In the genomic region with DNA sequence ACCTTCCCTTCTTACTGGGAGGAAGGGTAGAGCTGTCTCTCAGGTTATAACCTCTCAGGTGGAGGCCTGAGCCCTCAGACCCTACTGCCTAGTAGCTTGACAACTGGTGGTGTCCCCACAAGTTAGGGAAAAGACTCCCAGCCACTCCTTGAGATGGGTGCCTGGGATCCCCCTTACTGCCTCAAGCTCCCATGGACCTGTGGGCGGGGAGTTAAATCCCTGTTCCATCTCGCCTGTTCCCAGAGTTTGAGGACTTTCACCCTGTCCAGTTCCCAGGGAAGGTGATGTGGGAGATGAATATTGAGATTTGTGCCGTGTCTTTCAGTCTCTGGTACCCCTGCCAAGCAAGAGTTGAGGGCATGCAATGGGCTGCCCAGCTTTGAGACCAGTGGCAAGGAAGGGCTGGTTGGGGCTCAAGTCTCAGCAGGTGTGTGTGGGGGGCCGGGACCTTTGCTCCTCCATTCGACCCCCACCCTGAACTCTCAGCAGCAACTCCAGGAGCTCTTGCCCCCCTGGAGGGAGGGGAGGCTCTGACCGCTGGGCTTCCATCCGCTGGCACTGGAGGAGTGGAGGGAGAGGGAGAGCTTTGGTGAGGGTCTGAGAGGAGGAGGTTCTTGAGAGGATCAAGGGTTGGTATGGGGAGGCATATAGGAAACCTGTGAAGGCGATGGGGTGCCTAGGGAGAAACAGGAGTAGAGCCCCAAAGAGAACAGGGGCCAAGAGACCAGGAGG, we compare ENCODE assay signal across 8 cellular contexts. TPM values are rescaled to one million over a fixed set of nuclear protein-coding genes. Genes with fewer than 3 reads are reported as not detected.
DNase-seq lines count a peak whose midpoint lies in the region; ATAC-seq, FAIRE-seq and TF ChIP-seq lines count a peak whose summit lies in the region.

No MANE protein-coding gene starts in this region.

- H3K9ac ChIP-seq in endothelial cell of umbilical vein (replicated peaks; ENCODE audit: extremely low read depth, insufficient read depth, low read length) (no peak overlapping the region), parathyroid adenoma (no peak overlapping the region)

- H3K79me2 ChIP-seq in endothelial cell of umbilical vein (ENCODE audit: control insufficient read depth, insufficient read depth, low read length) (peaks cover 23% of the 10 kb centered on the region), parathyroid adenoma (peaks cover 4% of the 10 kb centered on the region)

- H4K20me1 ChIP-seq in endothelial cell of umbilical vein (replicated peaks; ENCODE audit: control insufficient read depth, extremely low read depth, insufficient read depth, low read length), result no peaks in the 10 kb centered on the region

- H3K4me1 ChIP-seq in Caco-2, result peaks cover 19% of the 10 kb centered on the region
- peaks cover 32% of the 10 kb centered on the region for H3K4me1 ChIP-seq in Panc1 (ENCODE audit: control insufficient read depth, insufficient read depth, low read length)
- peaks cover 48% of the 10 kb centered on the region for H3K4me1 ChIP-seq in endothelial cell of umbilical vein (ENCODE audit: control insufficient read depth, extremely low read depth, insufficient read depth, low read length)
- H3K4me1 ChIP-seq in parathyroid adenoma, result peaks cover 7% of the 10 kb centered on the region

- ATAC-seq in Panc1 (no peak), GM21576 (IDR thresholded peaks at IDR 0.05; ENCODE audit: unreplicated experiment) (no peak)

- no TSS peak for BruUV-seq in Caco-2 (replicated peaks; lab: Mats Ljungman, UMichigan)
- no TSS peak for BruUV-seq in Panc1 (replicated peaks; lab: Mats Ljungman, UMichigan)
- no TSS peak for BruUV-seq in endothelial cell of umbilical vein (replicated peaks; lab: Mats Ljungman, UMichigan)

- no peaks in the 10 kb centered on the region for H3K9me3 Mint-ChIP-seq in Caco-2 (ENCODE audit: unreplicated experiment)

- peak; percentile 4 for FAIRE-seq in endothelial cell of umbilical vein (lab: Jason Lieb, UNC)

- dilution Hi-C loops in endothelial cell of umbilical vein (cut with MboI; ENCODE audit: extremely low pct_ligation_motif_present, low sequenced_read_pairs), result no loop called here

- H3K36me3 Mint-ChIP-seq in Caco-2 (ENCODE audit: insufficient read depth, unreplicated experiment), result peaks cover 36% of the 10 kb centered on the region

- no peaks in the 10 kb centered on the region for H3K27me3 Mint-ChIP-seq in Caco-2 (ENCODE audit: insufficient read depth, unreplicated experiment)

- peak overlapping the region; percentile 62 for H3K4me3 ChIP-seq in Caco-2 (ENCODE audit: low read depth, low read length)
- H3K4me3 ChIP-seq in Panc1 (ENCODE audit: low read depth in 2 of 2, low read length in 2 of 2), result peak overlapping the region in 1 of 2 experiments; percentile 74; a peak in 1 of 4 replicates
- H3K4me3 ChIP-seq in endothelial cell of umbilical vein (replicated peaks in 1 of 3; ENCODE audit: insufficient read depth in 1 of 3, low read depth in 1 of 3, low read length in 3 of 3), result no peak overlapping the region
- H3K4me3 ChIP-seq in parathyroid adenoma (ENCODE audit: low read depth, low read length), result peak overlapping the region; percentile 72

- CTCF ChIA-PET in Caco-2 (lab: Charles Lee) (interaction anchor here (0.5 to 1.2 kb wide), 2 partner anchors 63 to 74 kb away, joined by 3 read pairs; partner anchors contain the start of gene ATF6B), Panc1 (lab: Charles Lee) (no interaction called here), endothelial cell of umbilical vein (lab: Charles Lee) (interaction anchor here (0.6 to 1.8 kb wide), 4 partner anchors 14 to 72 kb away, joined by 3 to 6 read pairs (median 5); partner anchors contain the start of gene ATF6B)

- H2AFZ ChIP-seq in endothelial cell of umbilical vein (ENCODE audit: low read depth, low read length) (no peak overlapping the region), parathyroid adenoma (peak overlapping the region; percentile 38)

- H3K36me3 ChIP-seq in Caco-2 (ENCODE audit: control insufficient read depth, insufficient read depth, low read length), result peaks cover 2% of the 10 kb centered on the region; the same call in 1 of the 2 replicates
- H3K36me3 ChIP-seq in Panc1 (ENCODE audit: control insufficient read depth, insufficient read depth, low read length), result no peaks in the 10 kb centered on the region; the same call in 1 of the 2 replicates
- peaks cover 0 to 14% of the 10 kb centered on the region in 2 experiments for H3K36me3 ChIP-seq in endothelial cell of umbilical vein (ENCODE audit: control insufficient read depth in 2 of 2, extremely low read depth in 1 of 2, insufficient read depth in 2 of 2, low read length in 2 of 2)
- no peaks in the 10 kb centered on the region for H3K36me3 ChIP-seq in parathyroid adenoma (ENCODE audit: control insufficient read depth, insufficient read depth, low read length)

- H3K9me1 ChIP-seq in endothelial cell of umbilical vein (replicated peaks; ENCODE audit: control insufficient read depth, extremely low read depth, insufficient read depth, low read length), result no peaks in the 10 kb centered on the region

- peaks cover 26% of the 10 kb centered on the region for H3K4me1 Mint-ChIP-seq in Caco-2 (ENCODE audit: low read depth, unreplicated experiment)

- POLR2A ChIA-PET in Caco-2 (lab: Charles Lee), result interaction anchor here (0.8 kb wide), 1 partner anchor 781 kb away, joined by 5 read pairs; no protein-coding TSS in a partner anchor
- POLR2A ChIA-PET in Panc1 (lab: Charles Lee), result interaction anchor here (0.6 kb wide), 1 partner anchor 281 kb away, joined by 3 read pairs; no protein-coding TSS in a partner anchor
- POLR2A ChIA-PET in endothelial cell of umbilical vein (lab: Charles Lee), result interaction anchor here (1.0 kb wide), 1 partner anchor 14 kb away, joined by 5 read pairs; no protein-coding TSS in a partner anchor

- TF ChIP-seq CTCF in Caco-2 (IDR thresholded peaks at IDR 0.05; ENCODE audit: insufficient read depth in 1 of 2, low read depth in 1 of 2, low read length in 1 of 2, severe bottlenecking in 1 of 2, unreplicated experiment in 1 of 2), result no peak
- no peak for TF ChIP-seq CTCF in Panc1 (IDR thresholded peaks at IDR 0.05)
- no peak for TF ChIP-seq CTCF in endothelial cell of umbilical vein (IDR thresholded peaks at IDR 0.05; ENCODE audit: extremely low read depth in 1 of 2, insufficient read depth in 1 of 2, low read depth in 1 of 2, low read length in 2 of 2)
- no peak for TF ChIP-seq CTCF in parathyroid adenoma (IDR thresholded peaks at IDR 0.05)

- peak overlapping the region; percentile 83 for H3K4me3 Mint-ChIP-seq in Caco-2 (ENCODE audit: unreplicated experiment)

- in situ Hi-C loops in Panc1 (cut with HindIII; ENCODE audit: low pct_unique_long_range_greater_than_20kb, low sequenced_read_pairs), result no loop called here

- H3K9me3 ChIP-seq in Caco-2, result no peaks in the 10 kb centered on the region
- no peaks in the 10 kb centered on the region for H3K9me3 ChIP-seq in Panc1 (ENCODE audit: control insufficient read depth, insufficient read depth, low read depth, low read length)
- no peaks in the 10 kb centered on the region for H3K9me3 ChIP-seq in endothelial cell of umbilical vein (replicated peaks; ENCODE audit: control insufficient read depth, insufficient read depth, low read length)
- H3K9me3 ChIP-seq in parathyroid adenoma (ENCODE audit: control insufficient read depth, low read length), result no peaks in the 10 kb centered on the region

- DNase-seq in Caco-2 (no peak), Panc1 (ENCODE audit: low read depth, low spot score) (no peak), endothelial cell of umbilical vein (ENCODE audit: low read depth, low spot score) (no peak), HPDE6-E6E7 (ENCODE audit: extremely low spot score) (no peak)
- DNase-seq in activated effector memory CD4-positive, alpha-beta T cell treated with Interleukin-2 at 50 U/mL for 16 hours, result no peak
- DNase-seq in activated effector memory CD4-positive, alpha-beta T cell treated with anti-CD3 and anti-CD28 coated beads, Interleukin-2, amount 50 U/mL, for 16 hours, result no peak

- H3K27ac ChIP-seq in Panc1 (ENCODE audit: low read length), result peak overlapping the region; percentile 94
- H3K27ac ChIP-seq in endothelial cell of umbilical vein (ENCODE audit: insufficient read depth, low read depth, low read length), result no peak overlapping the region
- H3K27ac ChIP-seq in parathyroid adenoma, result peak overlapping the region; percentile 85

- TF ChIP-seq POLR2A in endothelial cell of umbilical vein (IDR thresholded peaks at IDR 0.05; ENCODE audit: low read depth, low read length), result peak; percentile 4

- no peak overlapping the region for H3K27ac Mint-ChIP-seq in Caco-2 (ENCODE audit: unreplicated experiment)

- no peak overlapping the region for H3K4me2 ChIP-seq in endothelial cell of umbilical vein (ENCODE audit: insufficient read depth, low read length)
- H3K4me2 ChIP-seq in parathyroid adenoma (ENCODE audit: low read length), result no peak overlapping the region

- intact Hi-C loops in Caco-2 (cut with micrococcal nuclease; ENCODE audit: unreplicated experiment), result loop anchor here (1.0 to 10.0 kb wide), 2 partner anchors 13 to 774 kb away; partner anchors contain the start of genes BRD2 and RNF5
- intact Hi-C loops in Panc1 (cut with micrococcal nuclease; ENCODE audit: unreplicated experiment), result loop anchor here (10.0 kb wide), 1 partner anchor 76 kb away; no protein-coding TSS in a partner anchor
- intact Hi-C loops in endothelial cell of umbilical vein (cut with micrococcal nuclease), result loop anchor here (1.0 to 10.0 kb wide), 4 partner anchors 13 to 526 kb away; partner anchors contain the start of genes ATF6B, C6orf47, CSNK2B and GPANK1

- H3K27me3 ChIP-seq in Caco-2 (replicated peaks; ENCODE audit: control insufficient read depth, insufficient read depth, low read length) (no peaks in the 10 kb centered on the region), Panc1 (ENCODE audit: control insufficient read depth, insufficient read depth, low read length) (no peaks in the 10 kb centered on the region), endothelial cell of umbilical vein (ENCODE audit: control insufficient read depth in 2 of 2, insufficient read depth in 2 of 2, low read length in 2 of 2) (no peaks in the 10 kb centered on the region), parathyroid adenoma (ENCODE audit: control insufficient read depth, insufficient read depth, low read length) (no peaks in the 10 kb centered on the region)

RNA-seq across cellular contexts. Expression of gene PBX2, which starts 1.1 kb away (rescaled TPM):
- total RNA-seq in Caco-2 (2022) (96.3 and 96.5 TPM in 2 replicates), Panc1 (2021; ENCODE audit: unreplicated experiment) (76.2 TPM), endothelial cell of umbilical vein (95.9 and 100 TPM in 2 replicates)
- polyA plus RNA-seq in Panc1 (2012; ENCODE audit: insufficient read length), result 76.9 TPM
- 75.5 and 82.3 TPM in 2 replicates for polyA plus RNA-seq in endothelial cell of umbilical vein
- 58.2 and 74.0 TPM in 2 replicates for polyA plus RNA-seq in endothelial cell of umbilical vein (2011; cell fraction: cytosol; rRNA removed)
- 292 and 336 TPM in 2 replicates for polyA plus RNA-seq in endothelial cell of umbilical vein (2011; cell fraction: nucleus; rRNA removed)
- polyA plus RNA-seq in endothelial cell of umbilical vein (2012), result 46.3 and 49.9 TPM in 2 replicates
- 80.9 and 94.8 TPM in 2 replicates for polyA minus RNA-seq in endothelial cell of umbilical vein
- polyA minus RNA-seq in endothelial cell of umbilical vein (2011; cell fraction: cytosol; rRNA and poly(A)+ RNA removed), result 15.5 TPM
- 75.3 and 93.4 TPM in 2 replicates for polyA minus RNA-seq in endothelial cell of umbilical vein (2011; cell fraction: nucleus; rRNA and poly(A)+ RNA removed)

RNA-seq across cellular contexts. Expression of gene GPSM3, which starts 1.3 kb away (rescaled TPM):
- total RNA-seq in Caco-2 (2022) (0.41 and 0.67 TPM in 2 replicates), Panc1 (2021; ENCODE audit: unreplicated experiment) (2.0 TPM), endothelial cell of umbilical vein (21.6 and 22.8 TPM in 2 replicates)
- 2.4 TPM for polyA plus RNA-seq in Panc1 (2012; ENCODE audit: insufficient read length)
- polyA plus RNA-seq in endothelial cell of umbilical vein, result 19.5 and 24.9 TPM in 2 replicates
- polyA plus RNA-seq in endothelial cell of umbilical vein (2011; cell fraction: cytosol; rRNA removed), result 21.2 and 23.1 TPM in 2 replicates
- 16.1 and 19.8 TPM in 2 replicates for polyA plus RNA-seq in endothelial cell of umbilical vein (2011; cell fraction: nucleus; rRNA removed)
- 18.5 and 21.3 TPM in 2 replicates for polyA plus RNA-seq in endothelial cell of umbilical vein (2012)
- polyA minus RNA-seq in endothelial cell of umbilical vein, result 8.5 and 11.2 TPM in 2 replicates
- polyA minus RNA-seq in endothelial cell of umbilical vein (2011; cell fraction: cytosol; rRNA and poly(A)+ RNA removed), result not detected
- polyA minus RNA-seq in endothelial cell of umbilical vein (2011; cell fraction: nucleus; rRNA and poly(A)+ RNA removed), result 4.0 and 4.1 TPM in 2 replicates

RNA-seq across cellular contexts. Expression of gene AGER, which starts 7.1 kb away (rescaled TPM):
- total RNA-seq in Caco-2 (2022), result 8.3 and 10.3 TPM in 2 replicates
- 3.7 TPM for total RNA-seq in Panc1 (2021; ENCODE audit: unreplicated experiment)
- polyA plus RNA-seq in Panc1 (2012; ENCODE audit: insufficient read length), result 3.2 TPM
- 12.0 and 18.5 TPM in 2 replicates for total RNA-seq in endothelial cell of umbilical vein
- 4.6 and 5.1 TPM in 2 replicates for polyA plus RNA-seq in endothelial cell of umbilical vein
- 1.6 and 2.5 TPM in 2 replicates for polyA plus RNA-seq in endothelial cell of umbilical vein (2011; cell fraction: cytosol; rRNA removed)
- polyA plus RNA-seq in endothelial cell of umbilical vein (2011; cell fraction: nucleus; rRNA removed), result 50.2 and 63.4 TPM in 2 replicates
- 5.0 and 5.9 TPM in 2 replicates for polyA plus RNA-seq in endothelial cell of umbilical vein (2012)
- polyA minus RNA-seq in endothelial cell of umbilical vein, result 1.2 and 2.0 TPM in 2 replicates
- polyA minus RNA-seq in endothelial cell of umbilical vein (2011; cell fraction: cytosol; rRNA and poly(A)+ RNA removed), result 0.72 TPM
- polyA minus RNA-seq in endothelial cell of umbilical vein (2011; cell fraction: nucleus; rRNA and poly(A)+ RNA removed), result 7.6 and 8.2 TPM in 2 replicates

RNA-seq across cellular contexts. Expression of gene RNF5, which starts 12.9 kb away (rescaled TPM):
- total RNA-seq in Caco-2 (2022), result 64.7 and 70.7 TPM in 2 replicates
- 82.3 TPM for total RNA-seq in Panc1 (2021; ENCODE audit: unreplicated experiment)
- polyA plus RNA-seq in Panc1 (2012; ENCODE audit: insufficient read length), result 158 TPM
- 48.0 and 49.2 TPM in 2 replicates for total RNA-seq in endothelial cell of umbilical vein
- 96.0 and 100 TPM in 2 replicates for polyA plus RNA-seq in endothelial cell of umbilical vein
- 68.3 and 70.6 TPM in 2 replicates for polyA plus RNA-seq in endothelial cell of umbilical vein (2011; cell fraction: cytosol; rRNA removed)
- 25.0 and 33.5 TPM in 2 replicates for polyA plus RNA-seq in endothelial cell of umbilical vein (2011; cell fraction: nucleus; rRNA removed)
- 49.3 and 51.6 TPM in 2 replicates for polyA plus RNA-seq in endothelial cell of umbilical vein (2012)
- polyA minus RNA-seq in endothelial cell of umbilical vein, result 33.7 and 36.1 TPM in 2 replicates
- polyA minus RNA-seq in endothelial cell of umbilical vein (2011; cell fraction: cytosol; rRNA and poly(A)+ RNA removed), result 25.4 TPM
- polyA minus RNA-seq in endothelial cell of umbilical vein (2011; cell fraction: nucleus; rRNA and poly(A)+ RNA removed), result 4.4 and 9.6 TPM in 2 replicates

RNA-seq across cellular contexts. Expression of gene AGPAT1, which starts 15.2 kb away (rescaled TPM):
- total RNA-seq in Caco-2 (2022) (60.4 and 61.9 TPM in 2 replicates), Panc1 (2021; ENCODE audit: unreplicated experiment) (88.4 TPM), endothelial cell of umbilical vein (38.4 and 45.1 TPM in 2 replicates)
- polyA plus RNA-seq in Panc1 (2012; ENCODE audit: insufficient read length), result 111 TPM
- polyA plus RNA-seq in endothelial cell of umbilical vein, result 132 and 151 TPM in 2 replicates
- polyA plus RNA-seq in endothelial cell of umbilical vein (2011; cell fraction: cytosol; rRNA removed), result 82.0 and 86.7 TPM in 2 replicates
- polyA plus RNA-seq in endothelial cell of umbilical vein (2011; cell fraction: nucleus; rRNA removed), result 47.2 and 48.4 TPM in 2 replicates
- polyA plus RNA-seq in endothelial cell of umbilical vein (2012), result 45.3 and 54.1 TPM in 2 replicates
- 103 and 106 TPM in 2 replicates for polyA minus RNA-seq in endothelial cell of umbilical vein
- polyA minus RNA-seq in endothelial cell of umbilical vein (2011; cell fraction: cytosol; rRNA and poly(A)+ RNA removed), result 66.5 TPM
- 14.9 and 16.2 TPM in 2 replicates for polyA minus RNA-seq in endothelial cell of umbilical vein (2011; cell fraction: nucleus; rRNA and poly(A)+ RNA removed)

Comparison
In these comparisons a context has a peak if more than half of its experiments do, and no peak if none do; other contexts are left out.
1. H3K4me3 ChIP-seq: peak in Caco-2 (single experiment) and parathyroid adenoma (single experiment); none in endothelial cell of umbilical vein (0 of 3).